In genomic region chr2:108633379-108633778, GRCh38 we compare ENCODE assay signal across 14 cellular contexts.
DNase-seq lines count a peak whose midpoint lies in the region; ATAC-seq, FAIRE-seq and TF ChIP-seq lines count a peak whose summit lies in the region.
"Had no signal": no experiment of that assay in that cellular context is flagged by ENCODE, and none has a peak within 500 bp of the region (broad histone marks: within the 10 kb centered on the region; RNA-seq: fewer than 3 reads in every experiment).

No MANE protein-coding gene starts in this region.

- H3K4me1 ChIP-seq in SJSA1 (replicated peaks): peaks cover 80% of the 10 kb centered on the region

- H3K36me3 ChIP-seq in SJSA1: no peaks in the 10 kb centered on the region

- no peak for TF ChIP-seq CTCF in 22Rv1 (IDR thresholded peaks at IDR 0.05)

- H3K4me3 ChIP-seq in SJSA1: no peak overlapping the region
- H3K4me3 ChIP-seq: GM23248 had no signal

- H3K27me3 ChIP-seq in SJSA1 (replicated peaks): no peaks in the 10 kb centered on the region

- H3K27ac ChIP-seq in 22Rv1: peak overlapping the region; percentile 78
- H3K27ac ChIP-seq in SJSA1: peak overlapping the region; percentile 89; the same call in 1 of the 2 replicates
- H3K27ac ChIP-seq in substantia nigra (ENCODE audit: low read depth, low read length, poor library complexity, severe bottlenecking): no peak overlapping the region
- H3K27ac ChIP-seq: GM23248 had no signal

- ATAC-seq in GM21528 (IDR thresholded peaks at IDR 0.05; ENCODE audit: low FRiP score, unreplicated experiment): no peak
- ATAC-seq: naive thymus-derived CD4-positive, alpha-beta T cell had no signal

- DNase-seq in DMS79 (lab: John Stamatoyannopoulos, UW) (peak; percentile 37), SJSA1 (ENCODE audit: low read depth in 1 of 2, low spot score in 2 of 2) (no peak), left kidney (ENCODE audit: low read depth, low spot score) (peak; percentile 7), GM19239 (ENCODE audit: insufficient read length, low spot score) (no peak), anterior cingulate cortex (lab: John Stamatoyannopoulos, UW) (no peak), substantia nigra (lab: John Stamatoyannopoulos, UW) (no peak)
- DNase-seq: activated CD4-positive, alpha-beta T cell treated with anti-CD3 and anti-CD28 coated beads for 48 hours; activated naive CD8-positive, alpha-beta T cell treated with anti-CD3 and anti-CD28 coated beads for 36 hours; effector memory CD4-positive, alpha-beta T cell; GM23248; naive thymus-derived CD4-positive, alpha-beta T cell had no signal

- no peak for FAIRE-seq in GM19239 (lab: Jason Lieb, UNC)
- FAIRE-seq: bronchial epithelial cell had no signal

- no peaks in the 10 kb centered on the region for H3K9me3 ChIP-seq in SJSA1 (replicated peaks)

Comparison
In these comparisons a context has a peak if more than half of its experiments do, and no peak if none do; other contexts are left out.
1. DNase-seq: peak in DMS79 (single experiment) and left kidney (single experiment); none in SJSA1 (0 of 2), GM19239 (single experiment), anterior cingulate cortex (0 of 58) and substantia nigra (0 of 49).